ENCODE assay signal across 22 cellular contexts in the genomic region with DNA sequence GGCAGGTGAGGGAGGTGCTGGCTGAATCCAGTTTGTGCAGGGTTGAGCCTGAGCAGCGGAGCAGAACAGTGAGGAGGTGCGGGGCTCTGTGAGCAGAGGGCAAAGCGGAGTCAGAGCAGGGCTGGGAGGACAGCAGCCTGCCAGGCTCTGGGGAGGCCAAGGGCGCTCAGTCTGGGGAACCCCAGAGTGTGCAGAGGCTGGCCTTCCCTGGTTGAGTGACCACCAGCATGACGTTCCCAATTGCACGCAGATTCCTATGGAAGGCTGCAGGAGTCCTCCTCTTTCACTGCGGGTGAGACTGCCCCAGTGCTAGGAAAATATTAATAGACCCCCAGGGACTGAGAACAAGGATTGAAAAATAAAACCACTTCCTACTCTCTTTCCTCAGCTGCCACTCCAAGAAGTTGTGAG. TPM values are rescaled to one million over a fixed set of nuclear protein-coding genes. Genes with fewer than 3 reads are reported as not detected.
DNase-seq lines count a peak whose midpoint lies in the region; ATAC-seq and TF ChIP-seq lines count a peak whose summit lies in the region.
"Had no signal": no experiment of that assay in that cellular context is flagged by ENCODE, and none has a peak within 500 bp of the region (broad histone marks: within the 10 kb centered on the region; RNA-seq: fewer than 3 reads in every experiment).

No MANE protein-coding gene starts in this region.

- H3K4me1 ChIP-seq in left ventricle myocardium inferior (peaks cover 100% of the 10 kb centered on the region), neuronal stem cell (ENCODE audit: control insufficient read depth in 2 of 2, insufficient read depth in 1 of 2, low read depth in 1 of 2, low read length in 2 of 2) (peaks cover 0 to 4% of the 10 kb centered on the region in 2 donors), tibial nerve (peaks cover 0 to 99% (median 58%) of the 10 kb centered on the region in 4 donors), neural progenitor cell (peaks cover 12% of the 10 kb centered on the region)
- H3K4me1 ChIP-seq: prostate gland had no signal

- H3K27me3 ChIP-seq in left ventricle myocardium inferior (ENCODE audit: low read depth) (no peaks in the 10 kb centered on the region), neuronal stem cell (ENCODE audit: control insufficient read depth in 3 of 3, insufficient read depth in 3 of 3, low read depth in 1 of 3, low read length in 3 of 3) (no peaks in the 10 kb centered on the region), tibial nerve (no peaks in the 10 kb centered on the region), neural progenitor cell (no peaks in the 10 kb centered on the region)

- no peak overlapping the region for H3K4me2 ChIP-seq in neuronal stem cell (ENCODE audit: insufficient read depth, low read length, poor library complexity, severe bottlenecking)
- no peak overlapping the region for H3K4me2 ChIP-seq in neural progenitor cell

- no peak for TF ChIP-seq EP300 in tibial nerve (IDR thresholded peaks at IDR 0.05)

- H3K4me3 ChIP-seq in left ventricle myocardium inferior (no peak overlapping the region), neuronal stem cell (ENCODE audit: low read length in 2 of 2) (no peak overlapping the region), tibial nerve (no peak overlapping the region), neural progenitor cell (no peak overlapping the region)
- H3K4me3 ChIP-seq: lung, prostate gland had no signal

- no peak overlapping the region for H2BK15ac ChIP-seq in neuronal stem cell (ENCODE audit: low read length)

- H3K18ac ChIP-seq in neuronal stem cell (ENCODE audit: low read length): no peak overlapping the region

- intact Hi-C loops in left ventricle myocardium inferior (cut with micrococcal nuclease): no loop called here
- intact Hi-C loops in cardiac septum (cut with DNase I): loop anchor here (5.0 kb wide), 1 partner anchor 41 kb away; no protein-coding TSS in a partner anchor

- no peak overlapping the region for H3K27ac Mint-ChIP-seq in neural progenitor cell
- H3K27ac Mint-ChIP-seq: activated CD4-positive, alpha-beta T cell treated with anti-CD3 and anti-CD28 coated beads, Interleukin-2, amount 10 ng/mL, durations not matched to agents 24 days and 14 days; CD4-positive, CD25-positive, alpha-beta regulatory T cell; naive B cell; stimulated activated memory B cell treated with anti-CD40 and anti-IgM and Interleukin-4, amounts not matched to agents 10 μg/mL and 1 μg/mL and 100 μg/mL, for 72 hours had no signal

- no peak overlapping the region for H3K4ac ChIP-seq in neuronal stem cell (ENCODE audit: low read length)

- no peaks in the 10 kb centered on the region for H3K9me3 Mint-ChIP-seq in neural progenitor cell
- H3K9me3 Mint-ChIP-seq: activated CD4-positive, alpha-beta T cell treated with anti-CD3 and anti-CD28 coated beads, Interleukin-2, amount 10 ng/mL, durations not matched to agents 24 days and 14 days; naive B cell; stimulated activated memory B cell treated with anti-CD40 and anti-IgM and Interleukin-4, amounts not matched to agents 10 μg/mL and 1 μg/mL and 100 μg/mL, for 72 hours had no signal

- no peak for TF ChIP-seq POLR2A in tibial nerve (IDR thresholded peaks at IDR 0.05)

- H2BK120ac ChIP-seq in neuronal stem cell (ENCODE audit: low read depth, low read length): no peak overlapping the region

- no peaks in the 10 kb centered on the region for H3F3A ChIP-seq in neural progenitor cell (ENCODE audit: low read depth)

- H3K36me3 Mint-ChIP-seq in neural progenitor cell: no peaks in the 10 kb centered on the region
- H3K36me3 Mint-ChIP-seq: CD4-positive, CD25-positive, alpha-beta regulatory T cell; naive B cell; stimulated activated memory B cell treated with anti-CD40 and anti-IgM and Interleukin-4, amounts not matched to agents 10 μg/mL and 1 μg/mL and 100 μg/mL, for 72 hours had no signal

- H3K4me1 Mint-ChIP-seq in neural progenitor cell: peaks cover 28% of the 10 kb centered on the region
- H3K4me1 Mint-ChIP-seq: activated CD4-positive, alpha-beta T cell treated with anti-CD3 and anti-CD28 coated beads, Interleukin-2, amount 10 ng/mL, durations not matched to agents 24 days and 14 days; CD4-positive, CD25-positive, alpha-beta regulatory T cell; naive B cell; stimulated activated memory B cell treated with anti-CD40 and anti-IgM and Interleukin-4, amounts not matched to agents 10 μg/mL and 1 μg/mL and 100 μg/mL, for 72 hours had no signal

- H2BK12ac ChIP-seq in neuronal stem cell (ENCODE audit: low read length): no peak overlapping the region

- no peak overlapping the region for H3K23ac ChIP-seq in neuronal stem cell (ENCODE audit: low read depth, low read length, poor library complexity)

- H2BK5ac ChIP-seq in neuronal stem cell (ENCODE audit: low read length): peak overlapping the region; percentile 59

- H3K14ac ChIP-seq in neuronal stem cell (ENCODE audit: low read length): no peak overlapping the region

- no peak for ATAC-seq in GM21723 (IDR thresholded peaks at IDR 0.05; ENCODE audit: unreplicated experiment)
- no peak for ATAC-seq in GM18909 (IDR thresholded peaks at IDR 0.05; ENCODE audit: poor library complexity, unreplicated experiment)
- ATAC-seq: stimulated activated memory B cell treated with anti-CD40 and anti-IgM and Interleukin-4, amounts not matched to agents 10 μg/mL and 1 μg/mL and 100 μg/mL, for 72 hours had no signal

- WGBS in neuronal stem cell (ENCODE audit: extremely low coverage in 2 of 2, insufficient read length in 2 of 2, insufficient replicate concordance in 1 of 2), 2 donors: no CpG with 5 or more reads among the region's 7 CpGs
- 65 to 76% methylated on average over 7 of the region's 7 CpGs for WGBS in tibial nerve, 2 donors

- TF ChIP-seq CTCF in left ventricle myocardium inferior (IDR thresholded peaks at IDR 0.05; ENCODE audit: borderline replicate concordance) (no peak), tibial nerve (IDR thresholded peaks at IDR 0.05) (no peak), neural progenitor cell (IDR thresholded peaks at IDR 0.05) (no peak)

- no peaks in the 10 kb centered on the region for H4K20me1 ChIP-seq in neural progenitor cell (ENCODE audit: low read depth)

- H3K79me1 ChIP-seq in neuronal stem cell (ENCODE audit: low read depth, low read length): peaks cover 3% of the 10 kb centered on the region

- peak overlapping the region; percentile 92 for H3K27ac ChIP-seq in left ventricle myocardium inferior (replicated peaks)
- H3K27ac ChIP-seq in neuronal stem cell (replicated peaks; ENCODE audit: low read length): no peak overlapping the region
- peak overlapping the region in 3 of 4 donors; percentile 17 to 73 (median 64) for H3K27ac ChIP-seq in tibial nerve
- H3K27ac ChIP-seq in neural progenitor cell: no peak overlapping the region
- H3K27ac ChIP-seq: epithelial cell of prostate, prostate gland had no signal

- H3K9ac ChIP-seq in neuronal stem cell (ENCODE audit: low read depth, low read length, poor library complexity): no peak overlapping the region
- no peak overlapping the region for H3K9ac ChIP-seq in neural progenitor cell

- H2AK5ac ChIP-seq in neuronal stem cell (ENCODE audit: low read depth, low read length): no peak overlapping the region

- H3K36me3 ChIP-seq in left ventricle myocardium inferior (no peaks in the 10 kb centered on the region), neuronal stem cell (replicated peaks in 1 of 2; ENCODE audit: control insufficient read depth in 2 of 2, insufficient read depth in 2 of 2, low read length in 2 of 2) (no peaks in the 10 kb centered on the region), tibial nerve (no peaks in the 10 kb centered on the region), neural progenitor cell (no peaks in the 10 kb centered on the region)
- H3K36me3 ChIP-seq: prostate gland had no signal

- no peak overlapping the region for H4K91ac ChIP-seq in neuronal stem cell (ENCODE audit: low read depth, low read length, poor library complexity)

- H2AFZ ChIP-seq in neuronal stem cell (ENCODE audit: low read length): no peak overlapping the region
- no peak overlapping the region for H2AFZ ChIP-seq in neural progenitor cell (replicated peaks)

- H3K27me3 Mint-ChIP-seq in neural progenitor cell (ENCODE audit: insufficient read depth, low read depth): peaks cover 2% of the 10 kb centered on the region
- H3K27me3 Mint-ChIP-seq: CD4-positive, CD25-positive, alpha-beta regulatory T cell had no signal

- no peaks in the 10 kb centered on the region for H3K79me2 ChIP-seq in neural progenitor cell (ENCODE audit: low read depth)

- DNase-seq in left ventricle myocardium inferior (no peak), cardiac septum (ENCODE audit: low spot score) (no peak), glomerular visceral epithelial cell (ENCODE audit: extremely low spot score) (peak; percentile 95), neuronal stem cell (ENCODE audit: low spot score) (no peak), tibial nerve (ENCODE audit: low spot score in 2 of 2) (no peak), neural progenitor cell (ENCODE audit: low spot score) (no peak)
- DNase-seq: activated CD4-positive, alpha-beta T cell treated with anti-CD3 and anti-CD28 coated beads, Interleukin-2, amount 10 ng/mL, durations not matched to agents 24 days and 14 days; activated gamma-delta T cell treated with Interleukin-2 at 50 U/mL for 16 hours; amygdala; CD4-positive, CD25-positive, alpha-beta regulatory T cell; cortex of kidney; DMS153; naive B cell; NCI-H510A treated with DMSO at 0.1 percent for 48 hours; stimulated activated CD4-positive, alpha-beta T cell treated with anti-CD3 and anti-CD28 coated beads, Interleukin-15, amount 100 ng/mL, for 24 hours had no signal

- no peak overlapping the region for H4K8ac ChIP-seq in neuronal stem cell (ENCODE audit: low read depth, low read length)

- H3K9me3 ChIP-seq in left ventricle myocardium inferior (replicated peaks) (no peaks in the 10 kb centered on the region), neuronal stem cell (replicated peaks in 1 of 2; ENCODE audit: control insufficient read depth in 2 of 2, insufficient read depth in 1 of 2, low read depth in 1 of 2, low read length in 2 of 2) (no peaks in the 10 kb centered on the region), tibial nerve (no peaks in the 10 kb centered on the region), neural progenitor cell (ENCODE audit: low read depth) (no peaks in the 10 kb centered on the region)
- H3K9me3 ChIP-seq: prostate gland had no signal

- no peak overlapping the region for H3K4me3 Mint-ChIP-seq in neural progenitor cell
- H3K4me3 Mint-ChIP-seq: activated CD4-positive, alpha-beta T cell treated with anti-CD3 and anti-CD28 coated beads, Interleukin-2, amount 10 ng/mL, durations not matched to agents 24 days and 14 days; CD4-positive, CD25-positive, alpha-beta regulatory T cell; stimulated activated memory B cell treated with anti-CD40 and anti-IgM and Interleukin-4, amounts not matched to agents 10 μg/mL and 1 μg/mL and 100 μg/mL, for 72 hours had no signal

RNA-seq across cellular contexts. Expression of gene MRAS, which starts 13.2 kb away (rescaled TPM):
- total RNA-seq in left ventricle myocardium inferior (349 TPM), cardiac septum (327 TPM), tibial nerve (100 to 1,000 TPM; 107 to 289 (median 171) TPM), neural progenitor cell (ENCODE audit: low replicate concordance) (11.2 and 17.2 TPM in 2 replicates)
- 16.3 TPM for polyA plus RNA-seq in neuronal stem cell (2013, experiment 1 of 2)
- 16.1 TPM for polyA plus RNA-seq in neuronal stem cell (2013, experiment 2 of 2)
- total RNA-seq: activated CD4-positive, alpha-beta T cell treated with anti-CD3 and anti-CD28 coated beads, Interleukin-2, amount 10 ng/mL, durations not matched to agents 24 days and 14 days; CD4-positive, CD25-positive, alpha-beta regulatory T cell had no signal
- polyA plus RNA-seq: CD4-positive, CD25-positive, alpha-beta regulatory T cell had no signal

RNA-seq across cellular contexts. Expression of gene NME9, which starts 31.9 kb away (rescaled TPM):
- total RNA-seq in left ventricle myocardium inferior (not detected), cardiac septum (not detected), tibial nerve (not detected), neural progenitor cell (ENCODE audit: low replicate concordance) (1.1 and 2.2 TPM in 2 replicates)
- 1.7 TPM for polyA plus RNA-seq in neuronal stem cell (2013, experiment 1 of 2)
- polyA plus RNA-seq in neuronal stem cell (2013, experiment 2 of 2): 1.9 TPM
- total RNA-seq: activated CD4-positive, alpha-beta T cell treated with anti-CD3 and anti-CD28 coated beads, Interleukin-2, amount 10 ng/mL, durations not matched to agents 24 days and 14 days; CD4-positive, CD25-positive, alpha-beta regulatory T cell; M059J had no signal

Comparison
In these comparisons a context has a peak if more than half of its experiments do, and no peak if none do; other contexts are left out.
1. H3K27ac ChIP-seq: peak in left ventricle myocardium inferior (single experiment) and tibial nerve (3 of 4); none in neuronal stem cell (single experiment) and neural progenitor cell (single experiment).